23 cellular contexts compared by ENCODE assay signal in the genomic region with DNA sequence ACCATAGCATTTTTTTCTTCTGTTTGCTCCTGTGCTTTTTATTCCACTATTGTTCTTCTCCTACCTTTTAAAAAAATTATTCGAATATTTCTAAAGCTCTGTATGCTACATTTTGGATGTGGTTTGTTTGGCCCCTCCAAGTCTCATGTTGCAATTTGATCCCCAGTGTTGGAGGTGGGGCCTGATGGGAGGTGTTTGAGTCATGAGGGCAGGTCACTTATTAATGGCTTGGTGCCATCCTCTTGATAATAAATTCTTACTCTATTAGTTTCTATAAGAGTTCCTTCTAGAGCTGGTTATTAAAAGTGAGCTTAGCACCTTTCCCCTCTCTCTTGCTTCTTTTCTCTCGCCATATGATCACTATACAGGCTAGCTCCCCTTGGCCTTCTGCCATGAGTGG.
DNase-seq lines count a peak whose midpoint lies in the region; ATAC-seq, FAIRE-seq and TF ChIP-seq lines count a peak whose summit lies in the region.
"Had no signal": no experiment of that assay in that cellular context is flagged by ENCODE, and none has a peak within 500 bp of the region (broad histone marks: within the 10 kb centered on the region; RNA-seq: fewer than 3 reads in every experiment).

No MANE protein-coding gene starts in this region.

- DNase-seq in DMS 273 (lab: John Stamatoyannopoulos, UW; ENCODE audit: unreplicated experiment) (peak; percentile 0), DMS 273 treated with DMSO at 0.1 percent for 48 hours (lab: John Stamatoyannopoulos, UW) (no peak), glomerular visceral epithelial cell (ENCODE audit: extremely low spot score) (peak; percentile 4), pancreas (no peak), NCI-H2081 (lab: John Stamatoyannopoulos, UW) (no peak), RWPE1 (ENCODE audit: low spot score) (no peak)
- DNase-seq: AML-193; Caco-2; CD8-positive, alpha-beta memory T cell; DMS153; DMS79 treated with DMSO at 0.1 percent for 48 hours; EL; HCEC 1CT; HFFc6 had no signal

- TF ChIP-seq CTCF in pancreas (IDR thresholded peaks at IDR 0.05) (no peak), RWPE1 (conservative IDR thresholded peaks at IDR 0.05; ENCODE audit: low read depth) (no peak)

- CTCF ChIA-PET in RWPE1 (lab: Yijun Ruan, JAX): no interaction called here

- peaks cover 0 to 3% (median 0%) of the 10 kb centered on the region in 3 donors for H3K4me1 ChIP-seq in pancreas
- H3K4me1 ChIP-seq: BLaER1, Caco-2 had no signal

- intact Hi-C loops in pancreas (cut with DNase I): no loop called here

- no peaks in the 10 kb centered on the region for H3K27me3 ChIP-seq in pancreas
- H3K27me3 ChIP-seq: BLaER1 had no signal

- ATAC-seq in pancreas (peak in 3 of 4 donors; percentile 22 to 67 (median 47)), GM19397 (IDR thresholded peaks at IDR 0.05; ENCODE audit: unreplicated experiment) (no peak), GM21390 (IDR thresholded peaks at IDR 0.05; ENCODE audit: unreplicated experiment) (no peak)
- ATAC-seq: K562 had no signal

- H3K4me3 ChIP-seq in pancreas: no peak overlapping the region
- H3K4me3 ChIP-seq: BLaER1, K562 had no signal

- no peaks in the 10 kb centered on the region for H3K36me3 ChIP-seq in pancreas
- H3K36me3 ChIP-seq: BLaER1 had no signal

- POLR2A ChIA-PET in RWPE1 (lab: Yijun Ruan, JAX; ENCODE audit: low non-redundant PET): no interaction called here

- no peaks in the 10 kb centered on the region for H3K9me3 ChIP-seq in pancreas
- H3K9me3 ChIP-seq: BLaER1 had no signal

- FAIRE-seq in pancreas (lab: Jason Lieb, UNC): no peak
- FAIRE-seq: G401.6, GM12891, GM19239, K562 had no signal

- H3K27ac ChIP-seq in pancreas (no peak overlapping the region), RWPE1 (no peak overlapping the region)
- H3K27ac ChIP-seq: 22Rv1, BLaER1, HL-60 had no signal

- 54 to 61% methylated on average over 2 of the region's 2 CpGs for WGBS in pancreas, 2 donors

Comparison
In these comparisons a context has a peak if more than half of its experiments do, and no peak if none do; other contexts are left out.
1. DNase-seq: peak in DMS 273 (single experiment) and glomerular visceral epithelial cell (single experiment); none in DMS 273 treated with DMSO at 0.1 percent for 48 hours (single experiment), pancreas (0 of 6), NCI-H2081 (0 of 2) and RWPE1 (single experiment).
2. ATAC-seq: peak in pancreas (3 of 4); none in GM19397 (single experiment) and GM21390 (single experiment).